Comparison of ENCODE assay signal across 1 cellular context in genomic region chr4:38170800-38171199, GRCh38.
TF ChIP-seq lines count a peak whose summit lies in the region.

No MANE protein-coding gene starts in this region.

TF ChIP-seq in SK-N-SH treated with all-trans-retinoic acid at 6 μM for 48 hours, 23 proteins besides CTCF, POLR2A, EP300 and RAD21 (continued from another document):
- TF ChIP-seq POU6F1 (CRISPR knock-in tag; IDR thresholded peaks at IDR 0.05; ENCODE audit: borderline replicate concordance, low read depth): no peak
- no peak for TF ChIP-seq ZNF8 (CRISPR knock-in tag; IDR thresholded peaks at IDR 0.05)
- TF ChIP-seq ARNTL (CRISPR knock-in tag; IDR thresholded peaks at IDR 0.05; ENCODE audit: borderline replicate concordance, low read depth): no peak
- TF ChIP-seq, protein P1, sequence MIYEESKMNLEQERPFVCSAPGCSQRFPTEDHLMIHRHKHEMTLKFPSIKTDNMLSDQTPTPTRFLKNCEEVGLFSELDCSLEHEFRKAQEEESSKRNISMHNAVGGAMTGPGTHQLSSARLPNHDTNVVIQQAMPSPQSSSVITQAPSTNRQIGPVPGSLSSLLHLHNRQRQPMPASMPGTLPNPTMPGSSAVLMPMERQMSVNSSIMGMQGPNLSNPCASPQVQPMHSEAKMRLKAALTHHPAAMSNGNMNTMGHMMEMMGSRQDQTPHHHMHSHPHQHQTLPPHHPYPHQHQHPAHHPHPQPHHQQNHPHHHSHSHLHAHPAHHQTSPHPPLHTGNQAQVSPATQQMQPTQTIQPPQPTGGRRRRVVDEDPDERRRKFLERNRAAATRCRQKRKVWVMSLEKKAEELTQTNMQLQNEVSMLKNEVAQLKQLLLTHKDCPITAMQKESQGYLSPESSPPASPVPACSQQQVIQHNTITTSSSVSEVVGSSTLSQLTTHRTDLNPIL (CRISPR knock-in tag; IDR thresholded peaks at IDR 0.05; ENCODE audit: low read depth): no peak
TF ChIP-seq in SK-N-SH treated with all-trans-retinoic acid at 6 μM for 48 hours: peak in this region for 0.
